In genomic region chr5:15645376-15645775, GRCh38 we compare ENCODE assay signal across 2 cellular contexts.
TF ChIP-seq lines count a peak whose summit lies in the region.

No MANE protein-coding gene starts in this region.

TF ChIP-seq in GM23338, 12 proteins besides CTCF, POLR2A, EP300 and RAD21:
- TF ChIP-seq ETS1 (IDR thresholded peaks at IDR 0.05): no peak
- no peak for TF ChIP-seq JUNB (IDR thresholded peaks at IDR 0.05; ENCODE audit: unreplicated experiment)
- no peak for TF ChIP-seq ZNF462 (CRISPR knock-in tag; IDR thresholded peaks at IDR 0.05)
- TF ChIP-seq REST (IDR thresholded peaks at IDR 0.05; ENCODE audit: unreplicated experiment): no peak
- TF ChIP-seq CREB1 (CRISPR knock-in tag; IDR thresholded peaks at IDR 0.05; ENCODE audit: low read depth): no peak
- no peak for TF ChIP-seq EZH2phosphoT487 (IDR thresholded peaks at IDR 0.05; ENCODE audit: unreplicated experiment)
- TF ChIP-seq NANOG (IDR thresholded peaks at IDR 0.05; ENCODE audit: borderline replicate concordance): no peak
- no peak for TF ChIP-seq POLR2AphosphoS5 (IDR thresholded peaks at IDR 0.05; ENCODE audit: low read depth)
- no peak for TF ChIP-seq STAT1 (IDR thresholded peaks at IDR 0.05; ENCODE audit: unreplicated experiment)
- TF ChIP-seq ZNF114 (CRISPR knock-in tag; IDR thresholded peaks at IDR 0.05): no peak
- TF ChIP-seq EZH2 (IDR thresholded peaks at IDR 0.05; ENCODE audit: low read depth, unreplicated experiment): no peak
- TF ChIP-seq ZNF331 (CRISPR knock-in tag; IDR thresholded peaks at IDR 0.05; ENCODE audit: low read depth): no peak
TF ChIP-seq in GM23338: peak in this region for 0.

TF ChIP-seq in endothelial cell of umbilical vein, 7 proteins besides CTCF, POLR2A, EP300 and RAD21 (continued from another document):
- peak; percentile 50 for TF ChIP-seq MAX (IDR thresholded peaks at IDR 0.05; ENCODE audit: insufficient read depth, insufficient read length)
- TF ChIP-seq FOS (IDR thresholded peaks at IDR 0.05; ENCODE audit: borderline replicate concordance, insufficient read depth, low read length): peak; percentile 71
- peak; percentile 63 for TF ChIP-seq JUN (IDR thresholded peaks at IDR 0.05; ENCODE audit: borderline replicate concordance, insufficient read depth, insufficient read length, low read depth)
- TF ChIP-seq EZH2 (IDR thresholded peaks at IDR 0.05; ENCODE audit: borderline replicate concordance, low read depth, low read length, severe bottlenecking): no peak
- TF ChIP-seq MYC (IDR thresholded peaks at IDR 0.05; ENCODE audit: low read depth, low read length): no peak
- peak; percentile 16 for TF ChIP-seq GATA2 (IDR thresholded peaks at IDR 0.05; ENCODE audit: insufficient read depth, insufficient read length, low read depth, low read length)
